Comparison of ENCODE assay signal across 8 cellular contexts in the genomic region with DNA sequence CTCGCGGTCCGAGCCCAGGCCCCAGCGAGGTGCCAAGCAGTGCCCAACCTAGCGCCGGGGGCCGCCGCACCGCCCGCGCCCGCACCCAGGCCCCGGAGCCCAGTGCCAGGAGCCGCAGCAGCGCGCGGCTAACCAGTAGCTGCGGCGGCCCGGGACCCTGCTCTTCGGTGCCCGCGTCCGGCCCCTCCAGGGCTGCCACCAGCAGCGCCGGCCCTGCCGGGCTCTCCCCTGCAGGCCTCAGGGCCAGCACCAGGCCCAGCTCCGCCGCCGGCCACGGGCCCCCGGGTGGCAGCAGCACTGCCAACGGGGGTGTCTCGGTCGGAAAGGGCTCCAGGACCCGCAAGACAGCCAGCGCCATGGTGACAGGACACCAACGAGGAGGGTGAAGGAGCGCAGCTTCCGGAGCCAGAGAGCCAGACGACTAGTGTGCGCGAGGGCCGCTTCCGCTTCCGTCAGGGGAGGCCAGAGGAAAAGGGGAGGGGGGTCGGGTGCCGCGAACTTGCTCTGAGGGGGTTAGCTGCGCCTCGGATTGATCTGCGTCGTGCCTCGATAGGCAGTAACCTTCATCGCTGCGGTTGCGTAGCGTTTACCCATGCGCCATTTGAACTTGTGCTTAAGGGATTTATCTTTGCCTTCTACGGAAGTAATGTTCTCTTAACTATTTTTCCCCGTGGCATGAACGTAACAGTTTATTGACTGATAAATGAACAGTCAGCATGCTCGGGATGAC. TPM values are rescaled to one million over a fixed set of nuclear protein-coding genes. Genes with fewer than 3 reads are reported as not detected.
DNase-seq lines count a peak whose midpoint lies in the region; ATAC-seq and TF ChIP-seq lines count a peak whose summit lies in the region.

A gene with protein sequence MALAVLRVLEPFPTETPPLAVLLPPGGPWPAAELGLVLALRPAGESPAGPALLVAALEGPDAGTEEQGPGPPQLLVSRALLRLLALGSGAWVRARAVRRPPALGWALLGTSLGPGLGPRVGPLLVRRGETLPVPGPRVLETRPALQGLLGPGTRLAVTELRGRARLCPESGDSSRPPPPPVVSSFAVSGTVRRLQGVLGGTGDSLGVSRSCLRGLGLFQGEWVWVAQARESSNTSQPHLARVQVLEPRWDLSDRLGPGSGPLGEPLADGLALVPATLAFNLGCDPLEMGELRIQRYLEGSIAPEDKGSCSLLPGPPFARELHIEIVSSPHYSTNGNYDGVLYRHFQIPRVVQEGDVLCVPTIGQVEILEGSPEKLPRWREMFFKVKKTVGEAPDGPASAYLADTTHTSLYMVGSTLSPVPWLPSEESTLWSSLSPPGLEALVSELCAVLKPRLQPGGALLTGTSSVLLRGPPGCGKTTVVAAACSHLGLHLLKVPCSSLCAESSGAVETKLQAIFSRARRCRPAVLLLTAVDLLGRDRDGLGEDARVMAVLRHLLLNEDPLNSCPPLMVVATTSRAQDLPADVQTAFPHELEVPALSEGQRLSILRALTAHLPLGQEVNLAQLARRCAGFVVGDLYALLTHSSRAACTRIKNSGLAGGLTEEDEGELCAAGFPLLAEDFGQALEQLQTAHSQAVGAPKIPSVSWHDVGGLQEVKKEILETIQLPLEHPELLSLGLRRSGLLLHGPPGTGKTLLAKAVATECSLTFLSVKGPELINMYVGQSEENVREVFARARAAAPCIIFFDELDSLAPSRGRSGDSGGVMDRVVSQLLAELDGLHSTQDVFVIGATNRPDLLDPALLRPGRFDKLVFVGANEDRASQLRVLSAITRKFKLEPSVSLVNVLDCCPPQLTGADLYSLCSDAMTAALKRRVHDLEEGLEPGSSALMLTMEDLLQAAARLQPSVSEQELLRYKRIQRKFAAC (minus strand): TSS at position 389 of the 730 bp plus-strand sequence. CDS start 31 bp downstream, at position 358.

- peaks cover 23% of the 10 kb centered on the region for H3K4me1 Mint-ChIP-seq in T-helper 2 cell treated with Interferon-gamma antibody and Interleukin-4, amounts not matched to agents 5 μg/mL and 100 μg/mL, for 36 hours (ENCODE audit: low read depth)

- no peaks in the 10 kb centered on the region for H3K27me3 Mint-ChIP-seq in T-helper 2 cell treated with Interferon-gamma antibody and Interleukin-4, amounts not matched to agents 5 μg/mL and 100 μg/mL, for 36 hours (ENCODE audit: low read depth)

- H3K36me3 Mint-ChIP-seq in T-helper 2 cell treated with Interferon-gamma antibody and Interleukin-4, amounts not matched to agents 5 μg/mL and 100 μg/mL, for 36 hours (ENCODE audit: low read depth), result peaks cover 12% of the 10 kb centered on the region

- no peaks in the 10 kb centered on the region for H3K9me3 Mint-ChIP-seq in T-helper 2 cell treated with Interferon-gamma antibody and Interleukin-4, amounts not matched to agents 5 μg/mL and 100 μg/mL, for 36 hours

- H3K27me3 ChIP-seq in ascending aorta, result no peaks in the 10 kb centered on the region

- no peak for TF ChIP-seq CTCF in ascending aorta (IDR thresholded peaks at IDR 0.05)

- ATAC-seq in GM18502 (IDR thresholded peaks at IDR 0.05; ENCODE audit: poor library complexity, unreplicated experiment) (peak; percentile 87), HG02973 (IDR thresholded peaks at IDR 0.05; ENCODE audit: unreplicated experiment) (peak; percentile 88)

- peak within 1 kb of the TSS; percentile 84 to 92 for H3K4me3 ChIP-seq in ascending aorta

- H3K27ac Mint-ChIP-seq in T-helper 2 cell treated with Interferon-gamma antibody and Interleukin-4, amounts not matched to agents 5 μg/mL and 100 μg/mL, for 36 hours, result peak within 1 kb of the TSS; percentile 98

- intact Hi-C loops in ascending aorta (cut with DNase I), result loop anchor here (1.0 to 2.0 kb wide), 3 partner anchors 36 to 74 kb away; a partner anchor contains a TSS

- DNase-seq in NCI-H1930 (lab: John Stamatoyannopoulos, UW) (peak; percentile 54 to 81), ascending aorta (ENCODE audit: low spot score in 2 of 2) (peak; percentile 37 to 94), hepatic stellate cell (ENCODE audit: low spot score) (peak; percentile 88), renal cortical epithelial cell (ENCODE audit: low read depth) (peak; percentile 71), cortex of kidney (lab: John Stamatoyannopoulos, UW) (no peak)
- peak; percentile 92 for DNase-seq in T-helper 2 cell treated with Interferon-gamma antibody and Interleukin-4, amounts not matched to agents 5 μg/mL and 100 μg/mL, for 36 hours (ENCODE audit: low spot score)

- H3K4me3 Mint-ChIP-seq in T-helper 2 cell treated with Interferon-gamma antibody and Interleukin-4, amounts not matched to agents 5 μg/mL and 100 μg/mL, for 36 hours, result peak within 1 kb of the TSS; percentile 95

- no peaks in the 10 kb centered on the region for H3K9me3 ChIP-seq in ascending aorta

- peaks cover 0 to 27% of the 10 kb centered on the region in 2 donors for H3K4me1 ChIP-seq in ascending aorta

- peak within 1 kb of the TSS; percentile 85 to 90 for H3K27ac ChIP-seq in ascending aorta

- no peaks in the 10 kb centered on the region for H3K36me3 ChIP-seq in ascending aorta

RNA-seq across cellular contexts. Expression of the gene that starts here (rescaled TPM):
- total RNA-seq in ascending aorta (8.9 TPM), renal cortical epithelial cell (46.0 and 80.8 TPM in 2 replicates)
